Comparison of ENCODE assay signal across 37 cellular contexts in the genomic region with DNA sequence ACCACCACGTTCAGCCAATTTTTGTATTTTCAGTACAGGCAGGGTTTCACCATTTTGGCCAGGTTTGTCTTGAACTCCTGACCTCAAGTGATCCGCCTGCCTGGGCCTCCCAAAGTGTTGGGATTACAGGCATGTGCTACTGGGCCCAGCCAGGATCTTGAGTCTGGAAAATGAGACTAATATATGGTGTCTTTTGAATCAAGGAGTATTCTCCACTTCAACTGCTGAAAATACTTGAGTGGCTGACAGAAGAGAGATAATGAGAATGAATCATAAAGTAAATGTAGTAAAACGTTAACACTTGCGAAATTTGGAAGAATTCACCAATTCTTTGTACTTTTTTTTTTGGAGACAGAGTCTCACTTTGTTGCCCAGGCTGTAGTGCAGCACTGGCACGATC. TPM values are rescaled to one million over a fixed set of nuclear protein-coding genes. Genes with fewer than 3 reads are reported as not detected.
DNase-seq lines count a peak whose midpoint lies in the region; ATAC-seq and TF ChIP-seq lines count a peak whose summit lies in the region.
"Had no signal": no experiment of that assay in that cellular context is flagged by ENCODE, and none has a peak within 500 bp of the region (broad histone marks: within the 10 kb centered on the region; RNA-seq: fewer than 3 reads in every experiment).

No MANE protein-coding gene starts in this region.

- no peaks in the 10 kb centered on the region for H3K9me1 ChIP-seq in IMR-90 (ENCODE audit: insufficient read depth, low read length)

- no peak overlapping the region for H2AK9ac ChIP-seq in IMR-90 (replicated peaks; ENCODE audit: low read depth, low read length, poor library complexity)

- H3K4ac ChIP-seq in IMR-90 (ENCODE audit: low read depth, low read length) (no peak overlapping the region), mesenchymal stem cell (ENCODE audit: low read depth in 1 of 2, low read length in 2 of 2) (no peak overlapping the region)

- H2BK20ac ChIP-seq in IMR-90 (ENCODE audit: low read depth, low read length), result no peak overlapping the region

- no peaks in the 10 kb centered on the region for H3K9me3 Mint-ChIP-seq in effector memory CD8-positive, alpha-beta T cell
- no peaks in the 10 kb centered on the region for H3K9me3 Mint-ChIP-seq in HFFc6
- H3K9me3 Mint-ChIP-seq: activated CD8-positive, alpha-beta T cell treated with anti-CD3 and anti-CD28 coated beads for 36 hours; CD4-positive, CD25-positive, alpha-beta regulatory T cell; GM23338; memory B cell; T-helper 2 cell treated with Interferon-gamma antibody and Interleukin-4, amounts not matched to agents 5 μg/mL and 100 μg/mL, for 36 hours had no signal

- dilution Hi-C loops in IMR-90 (cut with HindIII; ENCODE audit: low sequenced_read_pairs, unreplicated experiment), result no loop called here

- peaks cover 0 to 11% of the 10 kb centered on the region in 2 experiments; a peak in 2 of 4 replicates for H3K79me1 ChIP-seq in IMR-90 (ENCODE audit: low read depth in 1 of 2, low read length in 2 of 2)
- peaks cover 20% of the 10 kb centered on the region for H3K79me1 ChIP-seq in mesenchymal stem cell (replicated peaks; ENCODE audit: low read length, poor library complexity, severe bottlenecking)

- no peaks in the 10 kb centered on the region for H4K20me1 ChIP-seq in IMR-90 (ENCODE audit: insufficient read depth, low read length)

- BruUV-seq in IMR-90 (replicated peaks; lab: Mats Ljungman, UMichigan), result no TSS peak

- H3K23ac ChIP-seq in IMR-90 (ENCODE audit: low read depth, low read length) (no peak overlapping the region), mesenchymal stem cell (ENCODE audit: low read length in 2 of 2) (no peak overlapping the region)

- POLR2A ChIA-PET in IMR-90 (lab: Charles Lee; ENCODE audit: unreplicated experiment), result no interaction called here

- H3K9ac ChIP-seq in IMR-90 (ENCODE audit: low read depth, low read length) (no peak overlapping the region), mesenchymal stem cell (ENCODE audit: low read length) (no peak overlapping the region)

- no peak overlapping the region for H2BK12ac ChIP-seq in mesenchymal stem cell (ENCODE audit: low read length in 2 of 2)

- no peaks in the 10 kb centered on the region for H3K27me3 ChIP-seq in IMR-90 (ENCODE audit: control insufficient read depth, insufficient read depth, low read length)
- no peaks in the 10 kb centered on the region for H3K27me3 ChIP-seq in mesenchymal stem cell (ENCODE audit: control insufficient read depth in 1 of 2, insufficient read depth in 1 of 2, low read length in 2 of 2)
- H3K27me3 ChIP-seq: ascending aorta, hepatocyte, ovary had no signal

- no peak overlapping the region for H3K56ac ChIP-seq in IMR-90 (ENCODE audit: extremely low read depth, insufficient read depth, low read length)

- H3K27ac Mint-ChIP-seq in effector memory CD8-positive, alpha-beta T cell, result peak overlapping the region; percentile 15 to 19
- H3K27ac Mint-ChIP-seq in HFFc6, result no peak overlapping the region
- H3K27ac Mint-ChIP-seq: activated CD4-positive, alpha-beta T cell treated with anti-CD3 and anti-CD28 coated beads for 36 hours; activated CD8-positive, alpha-beta T cell treated with anti-CD3 and anti-CD28 coated beads for 36 hours; activated naive CD8-positive, alpha-beta T cell; GM23338; memory B cell; nephron progenitor cell; T-helper 2 cell treated with Interferon-gamma antibody and Interleukin-4, amounts not matched to agents 5 μg/mL and 100 μg/mL, for 36 hours had no signal

- H3K36me3 ChIP-seq in IMR-90 (ENCODE audit: control insufficient read depth, insufficient read depth, low read length) (peaks cover 12% of the 10 kb centered on the region), mesenchymal stem cell (ENCODE audit: control insufficient read depth in 1 of 2, insufficient read depth in 2 of 2, low read depth in 1 of 2, low read length in 2 of 2) (peaks cover 21 to 22% of the 10 kb centered on the region in 2 experiments)
- H3K36me3 ChIP-seq: ovary had no signal

- H2BK120ac ChIP-seq in IMR-90 (ENCODE audit: low read depth, low read length) (no peak overlapping the region), mesenchymal stem cell (ENCODE audit: low read depth, low read length) (no peak overlapping the region)

- DNase-seq in AG20443 (ENCODE audit: low spot score), result peak; percentile 38
- peak; percentile 12 for DNase-seq in IMR-90
- no peak for DNase-seq in effector memory CD8-positive, alpha-beta T cell
- peak; percentile 13 for DNase-seq in mesenchymal stem cell
- no peak for DNase-seq in T-helper 1 cell
- no peak for DNase-seq in NCI-H1436 treated with DMSO at 0.1 percent for 48 hours (lab: John Stamatoyannopoulos, UW)
- no peak for DNase-seq in HFFc6
- DNase-seq: activated CD4-positive, alpha-beta T cell treated with anti-CD3 and anti-CD28 coated beads for 36 hours; activated CD8-positive, alpha-beta T cell treated with anti-CD3 and anti-CD28 coated beads for 36 hours; Calu3; caudate nucleus; CD4-positive, CD25-positive, alpha-beta regulatory T cell; cortex of kidney; DMS79; effector memory CD4-positive, alpha-beta T cell; erythroblast; GF-D8; left colon; NCI-H1105 treated with DMSO at 0.1 percent for 48 hours; NCI-H2029; NCI-H526; nephron progenitor cell; retina; SHP77 treated with DMSO at 0.1 percent for 48 hours; stimulated activated CD4-positive, alpha-beta T cell treated with anti-CD3 and anti-CD28 coated beads, Interleukin-1b, Interleukin-23, amount 100 ng/mL, for 48 hours; stimulated activated naive CD8-positive, alpha-beta T cell treated with anti-CD3 and anti-CD28 coated beads, Interleukin-15, Interleukin-2, amounts not matched to agents 100 U/mL and 50 U/mL, for 24 hours had no signal

- no peak for ATAC-seq in IMR-90 (ENCODE audit: low read depth)
- ATAC-seq in effector memory CD8-positive, alpha-beta T cell (replicated peaks), result no peak
- no peak for ATAC-seq in GM19455 (IDR thresholded peaks at IDR 0.05; ENCODE audit: unreplicated experiment)
- ATAC-seq: activated CD4-positive, alpha-beta T cell treated with anti-CD3 and anti-CD28 coated beads for 36 hours; activated CD8-positive, alpha-beta T cell treated with anti-CD3 and anti-CD28 coated beads for 36 hours; GM23338; left colon; Panc1; stimulated activated naive CD8-positive, alpha-beta T cell treated with anti-CD3 and anti-CD28 coated beads, Interleukin-15, Interleukin-2, amounts not matched to agents 100 U/mL and 50 U/mL, for 24 hours had no signal

- 65% methylated on average over 3 of the region's 5 CpGs; no CpG with 5 or more reads in 1 of the 2 experiments for WGBS in IMR-90 (ENCODE audit: extremely low coverage in 2 of 2, insufficient read length in 1 of 2), 2 experiments
- 83% methylated on average over 5 of the region's 5 CpGs for WGBS in mesenchymal stem cell

- intact Hi-C loops in IMR-90 (cut with micrococcal nuclease), result no loop called here

- H3K18ac ChIP-seq in IMR-90 (ENCODE audit: low read depth, low read length) (no peak overlapping the region), mesenchymal stem cell (ENCODE audit: low read depth in 1 of 2, low read length in 2 of 2) (no peak overlapping the region)

- peaks cover 24% of the 10 kb centered on the region for H3K36me3 Mint-ChIP-seq in effector memory CD8-positive, alpha-beta T cell (ENCODE audit: insufficient read depth)
- no peaks in the 10 kb centered on the region for H3K36me3 Mint-ChIP-seq in HFFc6 (ENCODE audit: low read depth)

- H2AK5ac ChIP-seq in IMR-90 (ENCODE audit: low read depth, low read length) (no peak overlapping the region), mesenchymal stem cell (ENCODE audit: low read length, severe bottlenecking) (no peak overlapping the region)

- H3K4me2 ChIP-seq in IMR-90 (ENCODE audit: low read depth, low read length) (no peak overlapping the region), mesenchymal stem cell (ENCODE audit: low read length, poor library complexity, severe bottlenecking) (no peak overlapping the region)
- H3K4me2 ChIP-seq: GM23338, hepatocyte, smooth muscle cell had no signal

- no peak overlapping the region for H4K5ac ChIP-seq in IMR-90 (ENCODE audit: low read depth, low read length)

- no peak overlapping the region for H3K4me3 ChIP-seq in IMR-90 (ENCODE audit: insufficient read depth, low read depth, low read length)
- no peak overlapping the region for H3K4me3 ChIP-seq in mesenchymal stem cell (ENCODE audit: insufficient read depth in 1 of 2, low read depth in 1 of 2, low read length in 2 of 2)
- H3K4me3 ChIP-seq: ascending aorta, GM23338, hepatocyte, ovary, smooth muscle cell had no signal

- no peaks in the 10 kb centered on the region for H3K9me3 ChIP-seq in IMR-90 (ENCODE audit: control insufficient read depth, insufficient read depth, low read length)
- no peaks in the 10 kb centered on the region for H3K9me3 ChIP-seq in mesenchymal stem cell (ENCODE audit: control insufficient read depth, low read length)
- H3K9me3 ChIP-seq: ascending aorta, ovary had no signal

- TF ChIP-seq RAD21 in IMR-90 (IDR thresholded peaks at IDR 0.05; ENCODE audit: low read length), result no peak

- H2BK5ac ChIP-seq in IMR-90 (ENCODE audit: low read depth, low read length, poor library complexity, severe bottlenecking) (no peak overlapping the region), mesenchymal stem cell (ENCODE audit: low read depth, low read length, poor library complexity, severe bottlenecking) (no peak overlapping the region)

- in situ Hi-C loops in IMR-90 (cut with MboI; ENCODE audit: low sequenced_read_pairs), result no loop called here

- H2BK15ac ChIP-seq in IMR-90 (ENCODE audit: low read depth, low read length), result no peak overlapping the region
- H2BK15ac ChIP-seq in mesenchymal stem cell (ENCODE audit: low read depth, poor library complexity, severe bottlenecking), result no peak overlapping the region

- CTCF ChIA-PET in IMR-90 (lab: Yijun Ruan, JAX), result no interaction called here

- H3K4me3 Mint-ChIP-seq in effector memory CD8-positive, alpha-beta T cell, result no peak overlapping the region
- no peak overlapping the region for H3K4me3 Mint-ChIP-seq in HFFc6
- H3K4me3 Mint-ChIP-seq: activated CD4-positive, alpha-beta T cell treated with anti-CD3 and anti-CD28 coated beads for 36 hours; activated CD8-positive, alpha-beta T cell treated with anti-CD3 and anti-CD28 coated beads for 36 hours; activated naive CD8-positive, alpha-beta T cell; CD4-positive, CD25-positive, alpha-beta regulatory T cell; GM23338; memory B cell; nephron progenitor cell; T-helper 2 cell treated with Interferon-gamma antibody and Interleukin-4, amounts not matched to agents 5 μg/mL and 100 μg/mL, for 36 hours had no signal

- TF ChIP-seq POLR2A in IMR-90 (IDR thresholded peaks at IDR 0.05; ENCODE audit: low read depth, low read length), result no peak

- no peaks in the 10 kb centered on the region for H3K27me3 Mint-ChIP-seq in effector memory CD8-positive, alpha-beta T cell
- no peaks in the 10 kb centered on the region; the same call in 1 of the 2 replicates for H3K27me3 Mint-ChIP-seq in HFFc6 (ENCODE audit: insufficient read depth)
- H3K27me3 Mint-ChIP-seq: activated CD4-positive, alpha-beta T cell treated with anti-CD3 and anti-CD28 coated beads for 36 hours; activated CD8-positive, alpha-beta T cell treated with anti-CD3 and anti-CD28 coated beads for 36 hours; activated naive CD8-positive, alpha-beta T cell; CD4-positive, CD25-positive, alpha-beta regulatory T cell; memory B cell had no signal

- no peak overlapping the region for H4K8ac ChIP-seq in IMR-90 (ENCODE audit: low read depth in 2 of 2, low read length in 2 of 2)
- no peak overlapping the region for H4K8ac ChIP-seq in mesenchymal stem cell (ENCODE audit: low read length)

- TF ChIP-seq CTCF in IMR-90 (conservative IDR thresholded peaks at IDR 0.05; ENCODE audit: low read depth, low read length) (no peak), HFFc6 (IDR thresholded peaks at IDR 0.05) (no peak)

- H2AFZ ChIP-seq in IMR-90 (replicated peaks; ENCODE audit: low read length, poor library complexity), result no peak overlapping the region
- no peak overlapping the region for H2AFZ ChIP-seq in mesenchymal stem cell (ENCODE audit: low read depth, low read length)
- H2AFZ ChIP-seq: GM23338, hepatocyte had no signal

- H4K91ac ChIP-seq in IMR-90 (ENCODE audit: insufficient read depth, low read depth, low read length) (no peak overlapping the region), mesenchymal stem cell (ENCODE audit: low read length) (no peak overlapping the region)

- no peak overlapping the region for H3K14ac ChIP-seq in IMR-90 (replicated peaks; ENCODE audit: low read depth, low read length)
- H3K14ac ChIP-seq in mesenchymal stem cell (ENCODE audit: low read length in 2 of 2), result no peak overlapping the region

- H3K27ac ChIP-seq in IMR-90 (ENCODE audit: insufficient read depth, low read length) (no peak overlapping the region), mesenchymal stem cell (ENCODE audit: low read length, poor library complexity, severe bottlenecking) (no peak overlapping the region)
- H3K27ac ChIP-seq: ascending aorta, hepatocyte, ovary, VCaP had no signal

- H3K4me1 ChIP-seq in IMR-90 (ENCODE audit: control insufficient read depth, insufficient read depth, low read length) (0 out of 2 replicates have a peak, but pooled peaks cover 2% of the 10 kb centered on the region), mesenchymal stem cell (ENCODE audit: control insufficient read depth, insufficient read depth, low read depth, low read length) (peaks cover 7% of the 10 kb centered on the region)
- H3K4me1 ChIP-seq: ascending aorta had no signal

- H3K4me1 Mint-ChIP-seq in effector memory CD8-positive, alpha-beta T cell (ENCODE audit: low read depth in 2 of 2), result peaks cover 0 to 2% of the 10 kb centered on the region in 2 donors
- 0 out of 2 replicates have a peak, but pooled peaks cover 6% of the 10 kb centered on the region for H3K4me1 Mint-ChIP-seq in HFFc6 (ENCODE audit: low read depth)
- H3K4me1 Mint-ChIP-seq: activated CD4-positive, alpha-beta T cell treated with anti-CD3 and anti-CD28 coated beads for 36 hours; GM23338; nephron progenitor cell had no signal

RNA-seq across cellular contexts. Expression of gene SMYD4, which starts 16.6 kb away (rescaled TPM):
- total RNA-seq in IMR-90 (2012; rRNA removed), result 6.7 and 7.2 TPM in 2 replicates
- 4.3 and 5.3 TPM in 2 replicates for polyA plus RNA-seq in IMR-90 (2012; rRNA removed)
- 1.9 and 2.0 TPM in 2 replicates for polyA plus RNA-seq in IMR-90 (2012; cell fraction: cytosol; rRNA removed)
- polyA plus RNA-seq in IMR-90 (2012; cell fraction: nucleus; rRNA removed; ENCODE audit: low replicate concordance), result 6.4 and 12.5 TPM in 2 replicates
- 5.1 TPM for polyA plus RNA-seq in mesenchymal stem cell (2013, experiment 1 of 2)
- 4.8 TPM for polyA plus RNA-seq in mesenchymal stem cell (2013, experiment 2 of 2)
- total RNA-seq in HFFc6 (2021; fragmentation: NEBNext Ultra II Directional; extraction: Animal tissue kit (Norgen Biotek cat#: 25700)), result 10 to 100 TPM in 1 of 6 experiments, 1 to 10 TPM in 5; 6.3 to 10.3 (median 8.7) TPM

RNA-seq across cellular contexts. Expression of gene RPA1, which starts 16.7 kb away (rescaled TPM):
- total RNA-seq in IMR-90 (2012; rRNA removed), result 32.8 and 38.4 TPM in 2 replicates
- polyA plus RNA-seq in IMR-90 (2012; rRNA removed), result 44.3 and 48.2 TPM in 2 replicates
- 20.4 and 27.8 TPM in 2 replicates for polyA plus RNA-seq in IMR-90 (2012; cell fraction: cytosol; rRNA removed)
- 15.2 and 33.0 TPM in 2 replicates for polyA plus RNA-seq in IMR-90 (2012; cell fraction: nucleus; rRNA removed; ENCODE audit: low replicate concordance)
- 21.9 TPM for polyA plus RNA-seq in mesenchymal stem cell (2013, experiment 1 of 2)
- polyA plus RNA-seq in mesenchymal stem cell (2013, experiment 2 of 2), result 22.1 TPM
- total RNA-seq in HFFc6 (2021; fragmentation: NEBNext Ultra II Directional; extraction: Animal tissue kit (Norgen Biotek cat#: 25700)), result 100 to 1,000 TPM in 4 of 6 experiments, 10 to 100 TPM in 2; 83.2 to 111 (median 108) TPM

RNA-seq across cellular contexts. Expression of gene SERPINF1, which starts 51.2 kb away (rescaled TPM):
- 11.7 and 15.6 TPM in 2 replicates for total RNA-seq in IMR-90 (2012; rRNA removed)
- polyA plus RNA-seq in IMR-90 (2012; rRNA removed), result 90.2 and 94.3 TPM in 2 replicates
- polyA plus RNA-seq in IMR-90 (2012; cell fraction: cytosol; rRNA removed), result 104 and 232 TPM in 2 replicates
- polyA plus RNA-seq in IMR-90 (2012; cell fraction: nucleus; rRNA removed; ENCODE audit: low replicate concordance), result 61.8 and 102 TPM in 2 replicates
- polyA plus RNA-seq in mesenchymal stem cell (2013, experiment 1 of 2), result 83.0 TPM
- 81.2 TPM for polyA plus RNA-seq in mesenchymal stem cell (2013, experiment 2 of 2)
- total RNA-seq in HFFc6 (2021; fragmentation: NEBNext Ultra II Directional; extraction: Animal tissue kit (Norgen Biotek cat#: 25700)), result 10 to 100 TPM; 12.0 to 46.8 (median 13.2) TPM
- total RNA-seq: Calu3; CD4-positive, CD25-positive, alpha-beta regulatory T cell had no signal

Comparison
In these comparisons a context has a peak if more than half of its experiments do, and no peak if none do; other contexts are left out.
1. DNase-seq: peak in AG20443 (single experiment), IMR-90 (single experiment) and mesenchymal stem cell (single experiment); none in effector memory CD8-positive, alpha-beta T cell (0 of 3), T-helper 1 cell (0 of 5), NCI-H1436 treated with DMSO at 0.1 percent for 48 hours (single experiment) and HFFc6 (single experiment).